1 cellular context compared by ENCODE assay signal in genomic region chr19:39398297-39398864, GRCh38.
TF ChIP-seq lines count a peak whose summit lies in the region.

No MANE protein-coding gene starts in this region.

TF ChIP-seq in GM23338, 12 proteins besides CTCF, POLR2A, EP300 and RAD21 (continued from another document):
- TF ChIP-seq ZNF462 (CRISPR knock-in tag; IDR thresholded peaks at IDR 0.05) (no peak), POLR2AphosphoS5 (IDR thresholded peaks at IDR 0.05; ENCODE audit: low read depth) (no peak), ZNF114 (CRISPR knock-in tag; IDR thresholded peaks at IDR 0.05) (no peak), JUNB (IDR thresholded peaks at IDR 0.05; ENCODE audit: unreplicated experiment) (no peak), NANOG (IDR thresholded peaks at IDR 0.05; ENCODE audit: borderline replicate concordance) (no peak), CREB1 (CRISPR knock-in tag; IDR thresholded peaks at IDR 0.05; ENCODE audit: low read depth) (no peak), ZNF331 (CRISPR knock-in tag; IDR thresholded peaks at IDR 0.05; ENCODE audit: low read depth) (no peak), EZH2phosphoT487 (IDR thresholded peaks at IDR 0.05; ENCODE audit: unreplicated experiment) (no peak)
